In the genomic region with DNA sequence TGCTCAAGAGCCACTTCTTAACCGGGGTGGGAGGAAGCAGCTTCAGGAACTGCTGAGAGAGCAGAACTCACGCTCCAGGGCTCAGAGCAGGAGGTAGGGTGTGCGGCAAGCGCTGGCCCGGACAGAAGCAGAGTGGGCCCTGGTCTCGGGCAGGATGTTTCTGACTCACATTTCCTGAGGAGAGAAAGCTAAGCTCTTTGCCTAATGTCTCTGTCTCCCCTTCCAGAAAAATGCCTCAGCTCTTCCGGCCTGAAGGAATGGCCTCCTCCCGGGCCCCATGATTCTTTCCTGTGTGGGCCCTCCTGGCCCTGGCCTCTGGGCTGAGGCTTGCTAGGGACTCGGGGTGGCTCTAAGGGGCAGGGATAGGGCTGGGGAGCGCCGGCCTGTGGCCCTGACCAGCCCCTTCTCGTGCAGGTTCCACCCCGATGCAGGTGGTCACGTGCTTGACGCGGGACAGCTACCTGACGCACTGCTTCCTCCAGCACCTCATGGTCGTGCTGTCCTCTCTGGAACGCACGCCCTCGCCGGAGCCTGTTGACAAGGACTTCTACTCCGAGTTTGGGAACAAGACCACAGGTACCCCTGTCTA, we compare ENCODE assay signal across 11 cellular contexts. TPM values are rescaled to one million over a fixed set of nuclear protein-coding genes. Genes with fewer than 3 reads are reported as not detected.
DNase-seq lines count a peak whose midpoint lies in the region; ATAC-seq and TF ChIP-seq lines count a peak whose summit lies in the region.
"Had no signal": no experiment of that assay in that cellular context is flagged by ENCODE, and none has a peak within 500 bp of the region (broad histone marks: within the 10 kb centered on the region; RNA-seq: fewer than 3 reads in every experiment).

No MANE protein-coding gene starts in this region.

- no peak overlapping the region for H2AFZ ChIP-seq in SK-N-SH (ENCODE audit: low read depth)

- TF ChIP-seq EP300 in SK-N-SH (IDR thresholded peaks at IDR 0.05; ENCODE audit: borderline replicate concordance in 1 of 2, low read depth in 1 of 2, low read length in 1 of 2) (no peak), gastroesophageal sphincter (IDR thresholded peaks at IDR 0.05) (no peak), upper lobe of left lung (IDR thresholded peaks at IDR 0.05) (no peak)

- no peak; the same call in 2 of the 3 replicates for ATAC-seq in SK-N-SH treated with all-trans-retinoic acid at 6 μM for 48 hours
- peak; percentile 52 for ATAC-seq in gastroesophageal sphincter
- ATAC-seq in upper lobe of left lung (ENCODE audit: low FRiP score in 2 of 2): peak; percentile 20 to 53
- no peak for ATAC-seq in HG03571 (IDR thresholded peaks at IDR 0.05; ENCODE audit: unreplicated experiment)
- ATAC-seq: activated T-cell treated with anti-CD3 and anti-CD28 coated beads, Interleukin-2, amount 50 U/mL, for 4 hours had no signal

- H3K27ac ChIP-seq in SK-N-SH (ENCODE audit: low read depth in 2 of 2, low read length in 1 of 2): peak overlapping the region in 1 of 2 experiments; percentile 55; a peak in 3 of 4 replicates
- peak overlapping the region in 3 of 4 donors; percentile 52 to 74 (median 56) for H3K27ac ChIP-seq in gastroesophageal sphincter
- peak overlapping the region; percentile 23 for H3K27ac ChIP-seq in muscle layer of duodenum (ENCODE audit: low read length)
- peak overlapping the region; percentile 72 to 83 (median 80) for H3K27ac ChIP-seq in upper lobe of left lung
- H3K27ac ChIP-seq: 22Rv1 had no signal

- DNase-seq in SK-N-SH: no peak
- DNase-seq in upper lobe of left lung: peak; percentile 57 to 66
- no peak for DNase-seq in DMS153 treated with DMSO at 0.1 percent for 48 hours (lab: John Stamatoyannopoulos, UW; ENCODE audit: unreplicated experiment)
- no peak for DNase-seq in COR-L47 (lab: John Stamatoyannopoulos, UW)
- DNase-seq: activated T-cell treated with anti-CD3 and anti-CD28 coated beads, Interleukin-2, amount 50 U/mL, for 4 hours; NCI-H1694 treated with DMSO at 0.1 percent for 48 hours had no signal

- POLR2A ChIA-PET in SK-N-SH (lab: Yijun Ruan, JAX): no interaction called here

- TF ChIP-seq RAD21 in SK-N-SH (IDR thresholded peaks at IDR 0.05; ENCODE audit: low read length): no peak

- TF ChIP-seq POLR2A in gastroesophageal sphincter (IDR thresholded peaks at IDR 0.05): no peak
- TF ChIP-seq POLR2A in upper lobe of left lung (IDR thresholded peaks at IDR 0.05): peak in 1 of 4 donors; percentile 19

- H3K27me3 ChIP-seq in SK-N-SH (ENCODE audit: insufficient read depth): no peaks in the 10 kb centered on the region
- no peaks in the 10 kb centered on the region for H3K27me3 ChIP-seq in gastroesophageal sphincter
- no peaks in the 10 kb centered on the region for H3K27me3 ChIP-seq in muscle layer of duodenum (ENCODE audit: low read depth, low read length)
- H3K27me3 ChIP-seq in upper lobe of left lung: no peaks in the 10 kb centered on the region

- peaks cover 3 to 9% of the 10 kb centered on the region in 2 experiments; a peak in 2 of 4 replicates for H3K4me1 ChIP-seq in SK-N-SH (ENCODE audit: control insufficient read depth in 1 of 2, insufficient read depth in 2 of 2, low read depth in 1 of 2, low read length in 1 of 2)
- peaks cover 0 to 71% (median 6%) of the 10 kb centered on the region in 3 donors for H3K4me1 ChIP-seq in gastroesophageal sphincter
- peaks cover 0 to 19% of the 10 kb centered on the region in 2 donors for H3K4me1 ChIP-seq in muscle layer of duodenum (ENCODE audit: control insufficient read depth in 1 of 2, insufficient read depth in 2 of 2, low read length in 2 of 2)
- peaks cover 53 to 68% (median 61%) of the 10 kb centered on the region in 4 donors for H3K4me1 ChIP-seq in upper lobe of left lung

- TF ChIP-seq CTCF in SK-N-SH (IDR thresholded peaks at IDR 0.05) (no peak), gastroesophageal sphincter (IDR thresholded peaks at IDR 0.05) (no peak), upper lobe of left lung (IDR thresholded peaks at IDR 0.05) (no peak)

- H3K9ac ChIP-seq in SK-N-SH: no peak overlapping the region

- H3K79me2 ChIP-seq in SK-N-SH (ENCODE audit: insufficient read depth): no peaks in the 10 kb centered on the region

- no peaks in the 10 kb centered on the region for H4K20me1 ChIP-seq in SK-N-SH (ENCODE audit: insufficient read depth)

- CTCF ChIA-PET in SK-N-SH (lab: Yijun Ruan, JAX): interaction anchor here (0.8 to 4.6 kb wide), 4 partner anchors 9 to 45 kb away, joined by 3 to 24 read pairs (median 3); no protein-coding TSS in a partner anchor

- H3F3A ChIP-seq in SK-N-SH (replicated peaks; ENCODE audit: insufficient read depth): no peaks in the 10 kb centered on the region

- H3K4me2 ChIP-seq in SK-N-SH: peak overlapping the region; percentile 17; the same call in 1 of the 2 replicates

- no peaks in the 10 kb centered on the region for H3K9me2 ChIP-seq in SK-N-SH

- no peak overlapping the region for H3K4me3 ChIP-seq in SK-N-SH (ENCODE audit: low read depth in 2 of 2, low read length in 1 of 2)
- H3K4me3 ChIP-seq in gastroesophageal sphincter: no peak overlapping the region
- H3K4me3 ChIP-seq in muscle layer of duodenum (ENCODE audit: low read depth in 1 of 2, low read length in 2 of 2): no peak overlapping the region
- H3K4me3 ChIP-seq in upper lobe of left lung: no peak overlapping the region

- 83% methylated on average over 17 of the region's 23 CpGs for WGBS in SK-N-SH (ENCODE audit: low lambda C conversion rate)
- 81 to 90% methylated on average over 8 to 10 of the region's 23 CpGs for WGBS in gastroesophageal sphincter (ENCODE audit: low coverage in 1 of 2), 2 donors
- 58 to 70% methylated on average over 17 to 23 of the region's 23 CpGs for WGBS in upper lobe of left lung, 2 donors

- H3K36me3 ChIP-seq in SK-N-SH (replicated peaks in 1 of 2; ENCODE audit: control insufficient read depth in 1 of 2, insufficient read depth in 2 of 2, low read length in 1 of 2): peaks cover 4 to 53% of the 10 kb centered on the region in 2 experiments
- peaks cover 0 to 79% of the 10 kb centered on the region in 2 donors for H3K36me3 ChIP-seq in gastroesophageal sphincter
- peaks cover 38 to 68% of the 10 kb centered on the region in 2 donors for H3K36me3 ChIP-seq in muscle layer of duodenum (ENCODE audit: control insufficient read depth in 1 of 2, insufficient read depth in 2 of 2, low read length in 2 of 2)
- H3K36me3 ChIP-seq in upper lobe of left lung: peaks cover 40 to 73% (median 67%) of the 10 kb centered on the region in 4 donors

- H3K9me3 ChIP-seq in SK-N-SH (no peaks in the 10 kb centered on the region), gastroesophageal sphincter (no peaks in the 10 kb centered on the region), muscle layer of duodenum (ENCODE audit: control insufficient read depth in 1 of 2, low read length in 2 of 2) (no peaks in the 10 kb centered on the region), upper lobe of left lung (no peaks in the 10 kb centered on the region)

TF ChIP-seq in SK-N-SH, 30 proteins besides CTCF, POLR2A, EP300 and RAD21 (continues in another document):
- TF ChIP-seq FOXJ3 (CRISPR knock-in tag; IDR thresholded peaks at IDR 0.05): no peak

TF ChIP-seq in SK-N-SH treated with all-trans-retinoic acid at 6 μM for 48 hours, 23 proteins besides CTCF, POLR2A, EP300 and RAD21:
- no peak for TF ChIP-seq CSRNP3 (CRISPR knock-in tag; IDR thresholded peaks at IDR 0.05)
- no peak for TF ChIP-seq TOX (CRISPR knock-in tag; IDR thresholded peaks at IDR 0.05; ENCODE audit: borderline replicate concordance)
- TF ChIP-seq ZC3H10 (CRISPR knock-in tag; IDR thresholded peaks at IDR 0.05): no peak
- no peak for TF ChIP-seq PPARA (CRISPR knock-in tag; IDR thresholded peaks at IDR 0.05; ENCODE audit: borderline replicate concordance)

RNA-seq across cellular contexts. Expression of gene STAB1, which starts 4.1 kb away (rescaled TPM):
- polyA plus RNA-seq in SK-N-SH (2012; rRNA removed): 0.03 and 0.05 TPM in 2 replicates
- 0.01 TPM in 2 replicates for polyA plus RNA-seq in SK-N-SH (2012; cell fraction: cytosol; rRNA removed)
- 0.12 and 0.32 TPM in 2 replicates for polyA plus RNA-seq in SK-N-SH (2012; cell fraction: nucleus; rRNA removed)
- total RNA-seq in gastroesophageal sphincter: 100 to 1,000 TPM in 2 of 4 donors, 10 to 100 TPM in 2; 76.2 to 167 (median 95.8) TPM
- total RNA-seq in upper lobe of left lung: 100 to 1,000 TPM in 4 of 6 donors, 10 to 100 TPM in 2; 42.9 to 259 (median 125) TPM

RNA-seq across cellular contexts. Expression of gene NISCH, which starts 35.6 kb away (rescaled TPM):
- polyA plus RNA-seq in SK-N-SH (2012; rRNA removed): 77.5 and 95.1 TPM in 2 replicates
- 18.6 and 26.5 TPM in 2 replicates for polyA plus RNA-seq in SK-N-SH (2012; cell fraction: cytosol; rRNA removed)
- 448 and 541 TPM in 2 replicates for polyA plus RNA-seq in SK-N-SH (2012; cell fraction: nucleus; rRNA removed)
- total RNA-seq in gastroesophageal sphincter (10 to 100 TPM; 56.7 to 95.9 (median 78.9) TPM), upper lobe of left lung (100 to 1,000 TPM in 2 of 6 donors, 10 to 100 TPM in 4; 60.7 to 288 (median 83.0) TPM)

RNA-seq across cellular contexts. Expression of gene TNNC1, which starts 37.2 kb away (rescaled TPM):
- 2.6 and 3.0 TPM in 2 replicates for polyA plus RNA-seq in SK-N-SH (2012; rRNA removed)
- polyA plus RNA-seq in SK-N-SH (2012; cell fraction: cytosol; rRNA removed): 3.3 and 3.6 TPM in 2 replicates
- polyA plus RNA-seq in SK-N-SH (2012; cell fraction: nucleus; rRNA removed): 2.5 and 3.3 TPM in 2 replicates
- total RNA-seq in gastroesophageal sphincter (1 to 10 TPM in 3 of 4 donors, not detected in 1; 1.9 to 4.6 (median 2.4) TPM), upper lobe of left lung (100 to 1,000 TPM in 4 of 6 donors, 10 to 100 TPM in 2; 28.3 to 196 (median 122) TPM)

RNA-seq across cellular contexts. Expression of gene NT5DC2, which starts 42.6 kb away (rescaled TPM):
- polyA plus RNA-seq in SK-N-SH (2012; rRNA removed): 93.9 and 113 TPM in 2 replicates
- 67.9 and 104 TPM in 2 replicates for polyA plus RNA-seq in SK-N-SH (2012; cell fraction: cytosol; rRNA removed)
- 140 and 176 TPM in 2 replicates for polyA plus RNA-seq in SK-N-SH (2012; cell fraction: nucleus; rRNA removed)
- 10 to 100 TPM; 21.7 to 69.5 (median 34.7) TPM for total RNA-seq in gastroesophageal sphincter
- 100 to 1,000 TPM in 1 of 6 donors, 10 to 100 TPM in 5; 27.3 to 113 (median 46.2) TPM for total RNA-seq in upper lobe of left lung

RNA-seq across cellular contexts. Expression of gene UQCC5, which starts 45.4 kb away (rescaled TPM):
- polyA plus RNA-seq in SK-N-SH (2012; rRNA removed): 43.8 and 124 TPM in 2 replicates
- polyA plus RNA-seq in SK-N-SH (2012; cell fraction: cytosol; rRNA removed): 66.8 and 89.4 TPM in 2 replicates
- 25.8 and 41.7 TPM in 2 replicates for polyA plus RNA-seq in SK-N-SH (2012; cell fraction: nucleus; rRNA removed)
- total RNA-seq in gastroesophageal sphincter (10 to 100 TPM in 2 of 4 donors, 1 to 10 TPM in 2; 1.9 to 47.5 (median 18.7) TPM), upper lobe of left lung (10 to 100 TPM in 2 of 6 donors, 1 to 10 TPM in 4; 2.0 to 43.0 (median 3.0) TPM)

Comparison
In these comparisons a context has a peak if more than half of its experiments do, and no peak if none do; other contexts are left out.
1. DNase-seq: peak in upper lobe of left lung (2 of 2); none in SK-N-SH (single experiment), DMS153 treated with DMSO at 0.1 percent for 48 hours (single experiment) and COR-L47 (single experiment).
2. ATAC-seq: peak in gastroesophageal sphincter (single experiment) and upper lobe of left lung (2 of 2); none in SK-N-SH treated with all-trans-retinoic acid at 6 μM for 48 hours (single experiment) and HG03571 (single experiment).
3. RNA of gene TNNC1, which starts 37.2 kb away (total RNA-seq): 28.3 to 196 TPM in upper lobe of left lung; 1.9 to 4.6 TPM in gastroesophageal sphincter; every median in the first group is over 4 times any median in the second.